8 cellular contexts compared by ENCODE assay signal in the genomic region with DNA sequence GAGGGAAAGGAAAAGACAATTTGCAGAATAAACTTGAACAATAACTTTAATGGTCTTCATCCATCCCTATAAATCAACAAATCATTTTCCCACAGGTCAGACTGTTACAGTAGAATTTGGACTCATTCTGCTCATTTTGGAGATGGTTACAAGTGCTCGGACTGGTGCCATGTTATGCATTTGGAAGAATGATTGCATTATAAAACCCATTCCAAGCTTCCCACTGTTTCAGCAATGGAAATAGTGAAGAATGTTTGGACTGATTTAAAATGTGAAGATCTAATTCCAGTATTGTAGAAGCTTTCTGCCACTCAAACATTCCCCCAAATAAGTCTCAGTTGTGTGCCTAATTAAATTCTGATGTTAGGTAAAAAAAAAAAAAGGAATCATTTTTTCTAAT.
"Had no signal": no experiment of that assay in that cellular context is flagged by ENCODE, and none has a peak within 500 bp of the region (broad histone marks: within the 10 kb centered on the region; RNA-seq: fewer than 3 reads in every experiment).

No MANE protein-coding gene starts in this region.

- DNase-seq: GM23248, GOT3, H7, HFFc6, IMR-90, KG1 had no signal

- H3K27ac ChIP-seq: GM23248 had no signal

- H3K36me3 ChIP-seq: HAP-1 had no signal

- H3K9me3 ChIP-seq: HAP-1 had no signal

- H3K4me1 ChIP-seq: HAP-1 had no signal

- H3K4me3 ChIP-seq: GM23248, HAP-1, K562 had no signal
